15 cellular contexts compared by ENCODE assay signal in the genomic region with DNA sequence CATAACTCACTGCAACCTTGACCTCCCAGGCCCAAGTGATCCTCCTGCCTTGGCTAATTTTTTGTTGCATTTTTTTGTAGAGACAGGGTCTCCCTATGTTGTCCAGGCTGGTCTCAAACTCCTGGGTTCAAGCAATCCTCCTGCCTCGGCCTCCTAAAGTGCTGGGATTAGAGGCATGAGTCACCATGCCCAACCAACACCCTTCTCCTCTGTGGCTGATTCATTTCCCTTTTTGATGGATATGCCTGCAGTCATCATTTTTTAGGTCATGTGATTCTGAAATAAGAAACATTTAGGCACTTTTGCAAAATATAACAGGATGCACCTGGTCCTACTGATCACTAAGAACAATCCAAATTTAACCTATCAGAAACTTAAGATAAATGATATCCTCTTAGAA. TPM values are rescaled to one million over a fixed set of nuclear protein-coding genes. Genes with fewer than 3 reads are reported as not detected.
DNase-seq lines count a peak whose midpoint lies in the region; ATAC-seq, FAIRE-seq and TF ChIP-seq lines count a peak whose summit lies in the region.
"Had no signal": no experiment of that assay in that cellular context is flagged by ENCODE, and none has a peak within 500 bp of the region (broad histone marks: within the 10 kb centered on the region; RNA-seq: fewer than 3 reads in every experiment).

No MANE protein-coding gene starts in this region.

- peak; percentile 56 for ATAC-seq in memory B cell (ENCODE audit: low read depth)
- ATAC-seq: stimulated activated naive CD8-positive, alpha-beta T cell treated with anti-CD3 and anti-CD28 coated beads, Interleukin-15, amount 100 ng/mL, for 72 hours had no signal

- no peak for FAIRE-seq in GM12891 (lab: Jason Lieb, UNC)

- H3K9ac ChIP-seq in mammary epithelial cell (ENCODE audit: insufficient read depth, low read length): no peak overlapping the region

- in situ Hi-C loops in mammary epithelial cell (cut with MboI; ENCODE audit: low sequenced_read_pairs in 2 of 2): no loop called here

- H3K27me3 ChIP-seq in mammary epithelial cell (ENCODE audit: insufficient read depth, low read length): no peaks in the 10 kb centered on the region
- no peaks in the 10 kb centered on the region for H3K27me3 ChIP-seq in thyroid gland
- H3K27me3 ChIP-seq: cardiac muscle cell had no signal

- H3K27me3 Mint-ChIP-seq in memory B cell: no peaks in the 10 kb centered on the region
- no peaks in the 10 kb centered on the region for H3K27me3 Mint-ChIP-seq in T-helper 2 cell treated with Interferon-gamma antibody and Interleukin-4, amounts not matched to agents 5 μg/mL and 100 μg/mL, for 36 hours (ENCODE audit: low read depth)
- H3K27me3 Mint-ChIP-seq: activated B cell treated with CpG ODN at 0.5 μM for 24 hours; activated T-cell treated with anti-CD3 and anti-CD28 coated beads, Interleukin-2, amount 50 U/mL, for 24 hours; stimulated activated naive CD8-positive, alpha-beta T cell treated with anti-CD3 and anti-CD28 coated beads, Interleukin-15, amount 100 ng/mL, for 72 hours had no signal

- no peak overlapping the region for H3K27ac Mint-ChIP-seq in memory B cell
- H3K27ac Mint-ChIP-seq in T-helper 2 cell treated with Interferon-gamma antibody and Interleukin-4, amounts not matched to agents 5 μg/mL and 100 μg/mL, for 36 hours: no peak overlapping the region
- H3K27ac Mint-ChIP-seq: activated B cell treated with CpG ODN at 0.5 μM for 24 hours; activated T-cell treated with anti-CD3 and anti-CD28 coated beads, Interleukin-2, amount 50 U/mL, for 24 hours; stimulated activated naive CD8-positive, alpha-beta T cell treated with anti-CD3 and anti-CD28 coated beads, Interleukin-15, amount 100 ng/mL, for 72 hours had no signal

- H3K4me2 ChIP-seq in mammary epithelial cell (ENCODE audit: insufficient read depth, low read depth, low read length): no peak overlapping the region

- no peaks in the 10 kb centered on the region for H3K36me3 Mint-ChIP-seq in memory B cell
- H3K36me3 Mint-ChIP-seq in T-helper 2 cell treated with Interferon-gamma antibody and Interleukin-4, amounts not matched to agents 5 μg/mL and 100 μg/mL, for 36 hours (ENCODE audit: low read depth): no peaks in the 10 kb centered on the region

- peaks cover 11% of the 10 kb centered on the region for H3K4me1 Mint-ChIP-seq in memory B cell
- peaks cover 6% of the 10 kb centered on the region for H3K4me1 Mint-ChIP-seq in T-helper 2 cell treated with Interferon-gamma antibody and Interleukin-4, amounts not matched to agents 5 μg/mL and 100 μg/mL, for 36 hours (ENCODE audit: low read depth)

- BruUV-seq in mammary epithelial cell (replicated peaks; lab: Mats Ljungman, UMichigan): no TSS peak

- H4K20me1 ChIP-seq in mammary epithelial cell (ENCODE audit: insufficient read depth, low read length): no peaks in the 10 kb centered on the region

- TF ChIP-seq CTCF in mammary epithelial cell (conservative IDR thresholded peaks at IDR 0.05 in 1 of 2, IDR thresholded peaks at IDR 0.05 in 1 of 2; ENCODE audit: extremely low read depth in 1 of 2, insufficient read depth in 1 of 2, low read depth in 1 of 2, low read length in 2 of 2) (no peak), thyroid gland (IDR thresholded peaks at IDR 0.05) (no peak)

- no peak overlapping the region for H3K4me3 Mint-ChIP-seq in memory B cell
- no peak overlapping the region for H3K4me3 Mint-ChIP-seq in T-helper 2 cell treated with Interferon-gamma antibody and Interleukin-4, amounts not matched to agents 5 μg/mL and 100 μg/mL, for 36 hours
- H3K4me3 Mint-ChIP-seq: activated B cell treated with CpG ODN at 0.5 μM for 24 hours; activated T-cell treated with anti-CD3 and anti-CD28 coated beads, Interleukin-2, amount 50 U/mL, for 24 hours; stimulated activated naive CD8-positive, alpha-beta T cell treated with anti-CD3 and anti-CD28 coated beads, Interleukin-15, amount 100 ng/mL, for 72 hours had no signal

- DNase-seq in GM12891 (ENCODE audit: insufficient read length, low spot score) (no peak), NAMALWA (ENCODE audit: low spot score) (peak; percentile 63), mammary epithelial cell (peak; percentile 51), memory B cell (ENCODE audit: low spot score in 2 of 2) (no peak), thyroid gland (no peak), posterior vena cava (ENCODE audit: low spot score) (no peak)
- no peak for DNase-seq in T-helper 2 cell treated with Interferon-gamma antibody and Interleukin-4, amounts not matched to agents 5 μg/mL and 100 μg/mL, for 36 hours (ENCODE audit: low spot score)
- DNase-seq in activated T-cell treated with anti-CD3 and anti-CD28 coated beads, Interleukin-2, amount 50 U/mL, for 48 hours: no peak
- DNase-seq: activated B cell treated with CpG ODN at 0.5 μM for 24 hours; activated T-cell treated with anti-CD3 and anti-CD28 coated beads, Interleukin-2, amount 50 U/mL, for 24 hours; left cardiac atrium; NCI-H2029; stimulated activated CD4-positive, alpha-beta T cell treated with anti-CD3 and anti-CD28 coated beads, Interleukin-2, amount 100 ng/mL, for 48 hours; stimulated activated naive CD8-positive, alpha-beta T cell treated with anti-CD3 and anti-CD28 coated beads, Interleukin-15, amount 100 ng/mL, for 72 hours had no signal

- 29% methylated on average over 1 of the region's 1 CpG for WGBS in mammary epithelial cell (ENCODE audit: low coverage, missing lambda C conversion rate)
- 67 to 81% methylated on average over 1 of the region's 1 CpG for WGBS in thyroid gland, 2 donors

- no peak overlapping the region for H3K27ac ChIP-seq in mammary epithelial cell (ENCODE audit: insufficient read depth, low read depth, low read length)
- H3K27ac ChIP-seq in thyroid gland: no peak overlapping the region
- H3K27ac ChIP-seq: cardiac muscle cell had no signal

- no peaks in the 10 kb centered on the region for H3K79me2 ChIP-seq in mammary epithelial cell (ENCODE audit: insufficient read depth, low read length)

- dilution Hi-C loops in mammary epithelial cell (cut with HindIII; ENCODE audit: low sequenced_read_pairs): no loop called here

- no peak overlapping the region for H2AFZ ChIP-seq in mammary epithelial cell (ENCODE audit: low read depth, low read length)

- CTCF ChIA-PET in mammary epithelial cell (lab: Charles Lee; ENCODE audit: low non-redundant PET): no interaction called here

- H3K36me3 ChIP-seq in mammary epithelial cell (ENCODE audit: insufficient read depth, low read length) (no peaks in the 10 kb centered on the region), thyroid gland (no peaks in the 10 kb centered on the region)
- H3K36me3 ChIP-seq: cardiac muscle cell had no signal

- intact Hi-C loops in mammary epithelial cell (cut with micrococcal nuclease): no loop called here
- intact Hi-C loops in thyroid gland (cut with DNase I): no loop called here
- intact Hi-C loops in posterior vena cava (cut with DNase I): no loop called here

- TF ChIP-seq POLR2A in GM12891 (IDR thresholded peaks at IDR 0.05; ENCODE audit: low read depth, low read length) (no peak), thyroid gland (IDR thresholded peaks at IDR 0.05) (no peak)

- H3K4me1 ChIP-seq in mammary epithelial cell (ENCODE audit: insufficient read depth, low read length) (no peaks in the 10 kb centered on the region), thyroid gland (peaks cover 0 to 8% of the 10 kb centered on the region in 2 donors)

- no peaks in the 10 kb centered on the region for H3K9me3 ChIP-seq in mammary epithelial cell (replicated peaks; ENCODE audit: insufficient read depth, low read length)
- no peaks in the 10 kb centered on the region for H3K9me3 ChIP-seq in thyroid gland

- H3K4me3 ChIP-seq in mammary epithelial cell (replicated peaks in 1 of 3; ENCODE audit: insufficient read depth in 1 of 3, low read depth in 2 of 3, low read length in 3 of 3) (no peak overlapping the region), thyroid gland (replicated peaks in 1 of 3) (no peak overlapping the region)
- H3K4me3 ChIP-seq: cardiac muscle cell had no signal

- H3K9me3 Mint-ChIP-seq in memory B cell: no peaks in the 10 kb centered on the region
- H3K9me3 Mint-ChIP-seq in T-helper 2 cell treated with Interferon-gamma antibody and Interleukin-4, amounts not matched to agents 5 μg/mL and 100 μg/mL, for 36 hours: no peaks in the 10 kb centered on the region
- H3K9me3 Mint-ChIP-seq: activated B cell treated with CpG ODN at 0.5 μM for 24 hours; activated T-cell treated with anti-CD3 and anti-CD28 coated beads, Interleukin-2, amount 50 U/mL, for 24 hours; stimulated activated naive CD8-positive, alpha-beta T cell treated with anti-CD3 and anti-CD28 coated beads, Interleukin-15, amount 100 ng/mL, for 72 hours had no signal

TF ChIP-seq in GM12891, 5 proteins besides CTCF, POLR2A, EP300 and RAD21:
- TF ChIP-seq SPI1 (IDR thresholded peaks at IDR 0.05; ENCODE audit: low read depth, low read length) (peak; percentile 8; the same call in 1 of the 2 replicates), TAF1 (IDR thresholded peaks at IDR 0.05; ENCODE audit: low read depth, low read length) (no peak)

RNA-seq across cellular contexts. Expression of a gene that starts 44.0 kb away (rescaled TPM):
- 1.3 TPM for polyA plus RNA-seq in GM12891 (2012; ENCODE audit: low read depth, missing spikeins)
- total RNA-seq in mammary epithelial cell: 1 to 10 TPM; 2.2 to 6.8 TPM
- 1.7 TPM for polyA plus RNA-seq in mammary epithelial cell
- polyA minus RNA-seq in mammary epithelial cell: not detected
- 10 to 100 TPM; 29.5 to 67.2 (median 39.9) TPM for total RNA-seq in thyroid gland
- 10 to 100 TPM; 25.8 to 40.3 TPM for total RNA-seq in posterior vena cava

Comparison
In these comparisons a context has a peak if more than half of its experiments do, and no peak if none do; other contexts are left out.
1. DNase-seq: peak in NAMALWA (single experiment) and mammary epithelial cell (single experiment); none in GM12891 (single experiment), memory B cell (0 of 2), T-helper 2 cell treated with Interferon-gamma antibody and Interleukin-4, amounts not matched to agents 5 μg/mL and 100 μg/mL, for 36 hours (single experiment), activated T-cell treated with anti-CD3 and anti-CD28 coated beads, Interleukin-2, amount 50 U/mL, for 48 hours (0 of 2), thyroid gland (0 of 2) and posterior vena cava (single experiment).